Comparison of ENCODE assay signal across 8 cellular contexts in the genomic region with DNA sequence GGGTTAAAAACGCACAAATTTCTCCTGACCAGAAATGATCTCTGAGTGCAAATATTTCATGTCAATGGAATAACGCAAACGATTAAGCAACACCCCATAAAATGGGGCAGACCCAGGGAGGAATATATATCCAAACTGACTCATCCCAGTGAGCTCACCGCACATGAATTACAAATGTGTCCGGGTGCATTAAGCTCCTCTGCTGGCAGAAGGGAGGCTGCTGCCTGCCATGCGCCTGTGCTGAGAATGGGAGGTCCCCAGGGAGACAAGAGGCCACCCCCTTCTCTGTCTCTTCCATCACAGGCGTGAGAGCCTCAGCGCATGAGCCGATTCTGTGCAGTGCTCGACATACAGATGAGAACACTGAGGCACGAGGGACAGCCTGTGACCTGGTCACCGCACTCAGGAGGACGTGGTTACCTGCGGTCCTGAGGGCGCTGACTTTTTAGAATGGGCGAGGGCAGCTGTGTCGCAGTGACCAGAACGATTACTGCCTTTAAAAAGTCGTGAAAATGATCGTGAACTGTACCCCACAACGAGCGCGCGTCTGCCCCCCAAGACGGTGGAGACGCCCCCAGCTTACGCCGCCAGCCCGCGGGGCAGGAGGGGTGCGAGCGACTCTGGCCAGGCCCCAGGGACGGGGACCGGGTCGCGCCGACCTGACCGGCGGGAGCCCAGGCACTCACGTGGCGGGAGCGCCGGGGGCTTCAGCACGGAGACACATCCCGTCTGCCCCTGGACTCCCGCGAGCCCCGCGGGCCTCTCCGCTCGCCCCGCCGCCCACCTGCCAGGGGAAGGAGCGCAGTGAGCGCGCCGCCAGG.
DNase-seq lines count a peak whose midpoint lies in the region; ATAC-seq and TF ChIP-seq lines count a peak whose summit lies in the region.
"Not testable (repeated sequence)": the region's sequence is repeated elsewhere in the genome, so short reads cannot be mapped to it uniquely, and the experiment has no call there.

No MANE protein-coding gene starts in this region.

- H3K4me1 ChIP-seq in Peyer's patch; liver (ENCODE audit: control insufficient read depth in 4 of 4, insufficient read depth in 4 of 4, low read length in 3 of 4): not testable (repeated sequence)

- H3K9me3 ChIP-seq in Peyer's patch; liver (ENCODE audit: control insufficient read depth in 4 of 4, low read length in 3 of 4): not testable (repeated sequence)

- H3K27me3 ChIP-seq in Peyer's patch; liver (ENCODE audit: control insufficient read depth in 4 of 4, insufficient read depth in 4 of 4, low read length in 3 of 4): not testable (repeated sequence)

- ATAC-seq in GM19023 (IDR thresholded peaks at IDR 0.05; ENCODE audit: unreplicated experiment): peak; percentile 1

- peak overlapping the region in 1 of 2 donors; percentile 54 for H3K9ac ChIP-seq in liver (ENCODE audit: low read depth in 1 of 2, low read length in 2 of 2)

- not testable (repeated sequence) for H3K36me3 ChIP-seq in Peyer's patch; liver (ENCODE audit: control insufficient read depth in 4 of 4, insufficient read depth in 3 of 4, low read depth in 1 of 4, low read length in 3 of 4)

- WGBS in liver: 2% methylated on average over 57 of the region's 57 CpGs

- H3K4me3 ChIP-seq in Peyer's patch (peak overlapping the region; percentile 64 to 78 (median 74)), liver (ENCODE audit: low read depth in 1 of 3, low read length in 3 of 3) (peak overlapping the region; percentile 53 to 75 (median 68))

- not testable (repeated sequence) for TF ChIP-seq CTCF in Peyer's patch (IDR thresholded peaks at IDR 0.05); liver (IDR thresholded peaks at IDR 0.05; ENCODE audit: low read depth, low read length, missing input control)

- not testable (repeated sequence) for TF ChIP-seq RAD21 in liver (IDR thresholded peaks at IDR 0.05)

- peak in 1 of 2 donors; percentile 56 for TF ChIP-seq POLR2A in Peyer's patch (IDR thresholded peaks at IDR 0.05)

- peak; percentile 94 for DNase-seq in A172 (ENCODE audit: low spot score)
- peak; percentile 33 for DNase-seq in KG1 (lab: John Stamatoyannopoulos, UW)
- DNase-seq in Peyer's patch: peak in 2 of 3 donors; percentile 50 to 78
- peak; percentile 76 for DNase-seq in activated T-cell treated with anti-CD3 and anti-CD28 coated beads for 24 hours (ENCODE audit: low read depth)
- peak; percentile 53 for DNase-seq in effector CD4-positive, alpha-beta T cell
- DNase-seq in stimulated activated CD4-positive, alpha-beta T cell treated with anti-CD3 and anti-CD28 coated beads, Interleukin-12 subunit alpha, Interleukin-12 subunit beta, amount 100 ng/mL, for 48 hours (ENCODE audit: low read depth in 2 of 3, low spot score in 1 of 3): peak; percentile 58 to 69 (median 68)

- H3K27ac ChIP-seq in Peyer's patch (peak overlapping the region; percentile 66 to 93 (median 86)), liver (ENCODE audit: low read depth in 1 of 2, low read length in 2 of 2) (peak overlapping the region; percentile 79 to 86)

Comparison
In these comparisons a context has a peak if more than half of its experiments do, and no peak if none do; other contexts are left out.
1. Peak in every context shown above with its lines: DNase-seq, ATAC-seq, H3K4me3 ChIP-seq and H3K27ac ChIP-seq.
2. DNase-seq: peak in every context shown above with its lines; median percentile 94 in A172; 76 in activated T-cell treated with anti-CD3 and anti-CD28 coated beads for 24 hours; 68 in stimulated activated CD4-positive, alpha-beta T cell treated with anti-CD3 and anti-CD28 coated beads, Interleukin-12 subunit alpha, Interleukin-12 subunit beta, amount 100 ng/mL, for 48 hours; 64 in Peyer's patch; 53 in effector CD4-positive, alpha-beta T cell; 33 in KG1.